Comparison of ENCODE assay signal across 28 cellular contexts in genomic region chr6:123668965-123669591, GRCh38. TPM values are rescaled to one million over a fixed set of nuclear protein-coding genes. Genes with fewer than 3 reads are reported as not detected.
"Had no signal": no experiment of that assay in that cellular context is flagged by ENCODE, and none has a peak within 500 bp of the region (broad histone marks: within the 10 kb centered on the region; RNA-seq: fewer than 3 reads in every experiment).

No MANE protein-coding gene starts in this region.

- FAIRE-seq: astrocyte had no signal

- DNase-seq: activated CD4-positive, alpha-beta memory T cell treated with anti-CD3 and anti-CD28 coated beads for 36 hours; activated CD4-positive, alpha-beta T cell treated with anti-CD3 and anti-CD28 coated beads, Interleukin-2, amount 10 ng/mL, durations not matched to agents 24 days and 14 days; activated CD4-positive, CD25-positive, alpha-beta regulatory T cell treated with anti-CD3 and anti-CD28 coated beads, Interleukin-2, amount 50 U/mL, for 72 hours; activated CD8-positive, alpha-beta memory T cell treated with anti-CD3 and anti-CD28 coated beads for 24 hours; activated effector memory CD4-positive, alpha-beta T cell treated with anti-CD3 and anti-CD28 coated beads, Interleukin-2, amount 50 U/mL, for 16 hours; activated naive CD4-positive, alpha-beta T cell treated with Interleukin-2 at 50 U/mL for 16 hours; activated naive CD8-positive, alpha-beta T cell treated with anti-CD3 and anti-CD28 coated beads, Interleukin-2, amount 50 U/mL, for 24 hours; activated T-cell treated with anti-CD3 and anti-CD28 coated beads, Interleukin-2, amount 50 U/mL, for 4 hours; amniotic stem cell; Kasumi-1; NCI-H1092; NCI-H1417; NCI-H1930; NCI-H2171; NCI-H2227 treated with DMSO at 0.1 percent for 48 hours; NCI-H510A; NCI-H526 treated with DMSO at 0.1 percent for 48 hours; NCI-H82; NK-92 treated with Interleukin-12 subunit alpha and Interleukin-12 subunit beta, amount 100 ng/mL, for 24 hours; Peyer's patch; Right ventricle myocardium superior; SJCRH30; SK-N-SH; T-helper 1 cell had no signal

- H3K4me1 ChIP-seq: Peyer's patch, SJCRH30 had no signal

- H3K27ac ChIP-seq: Peyer's patch, RWPE1, SJCRH30 had no signal

- ATAC-seq: activated naive CD4-positive, alpha-beta T cell treated with anti-CD3 and anti-CD28 coated beads, Interleukin-2, amount 50 U/mL, for 72 hours; activated naive CD8-positive, alpha-beta T cell treated with anti-CD3 and anti-CD28 coated beads, Interleukin-2, amount 50 U/mL, for 24 hours; activated T-cell treated with anti-CD3 and anti-CD28 coated beads, Interleukin-2, amount 50 U/mL, for 4 hours had no signal

- H3K4me3 ChIP-seq: Peyer's patch, SJCRH30 had no signal

- H3K9ac ChIP-seq: SK-N-SH had no signal

- H3K27me3 ChIP-seq: Peyer's patch, SJCRH30 had no signal

- H3K9me2 ChIP-seq: SK-N-SH had no signal

- H3K9me3 ChIP-seq: Peyer's patch, SJCRH30, SK-N-SH had no signal

- H3K4me2 ChIP-seq: SK-N-SH had no signal

- H3K36me3 ChIP-seq: Peyer's patch, SJCRH30 had no signal

RNA-seq across cellular contexts. Expression of gene TRDN, which starts 32.3 kb away (rescaled TPM):
- total RNA-seq: activated CD4-positive, alpha-beta memory T cell treated with anti-CD3 and anti-CD28 coated beads for 36 hours; activated CD4-positive, alpha-beta T cell treated with anti-CD3 and anti-CD28 coated beads, Interleukin-2, amount 10 ng/mL, durations not matched to agents 24 days and 14 days; activated naive CD4-positive, alpha-beta T cell treated with anti-CD3 and anti-CD28 coated beads, Interleukin-2, amount 50 U/mL, for 72 hours; activated T-cell treated with anti-CD3 and anti-CD28 coated beads, Interleukin-2, amount 50 U/mL, for 4 hours; astrocyte; Peyer's patch; T-helper 2 cell treated with Interferon-gamma antibody and Interleukin-4, amounts not matched to agents 100 ng/mL and 5 ng/mL, for 36 hours had no signal
- polyA plus RNA-seq: SK-N-SH had no signal
